8 cellular contexts compared by ENCODE assay signal in the genomic region with DNA sequence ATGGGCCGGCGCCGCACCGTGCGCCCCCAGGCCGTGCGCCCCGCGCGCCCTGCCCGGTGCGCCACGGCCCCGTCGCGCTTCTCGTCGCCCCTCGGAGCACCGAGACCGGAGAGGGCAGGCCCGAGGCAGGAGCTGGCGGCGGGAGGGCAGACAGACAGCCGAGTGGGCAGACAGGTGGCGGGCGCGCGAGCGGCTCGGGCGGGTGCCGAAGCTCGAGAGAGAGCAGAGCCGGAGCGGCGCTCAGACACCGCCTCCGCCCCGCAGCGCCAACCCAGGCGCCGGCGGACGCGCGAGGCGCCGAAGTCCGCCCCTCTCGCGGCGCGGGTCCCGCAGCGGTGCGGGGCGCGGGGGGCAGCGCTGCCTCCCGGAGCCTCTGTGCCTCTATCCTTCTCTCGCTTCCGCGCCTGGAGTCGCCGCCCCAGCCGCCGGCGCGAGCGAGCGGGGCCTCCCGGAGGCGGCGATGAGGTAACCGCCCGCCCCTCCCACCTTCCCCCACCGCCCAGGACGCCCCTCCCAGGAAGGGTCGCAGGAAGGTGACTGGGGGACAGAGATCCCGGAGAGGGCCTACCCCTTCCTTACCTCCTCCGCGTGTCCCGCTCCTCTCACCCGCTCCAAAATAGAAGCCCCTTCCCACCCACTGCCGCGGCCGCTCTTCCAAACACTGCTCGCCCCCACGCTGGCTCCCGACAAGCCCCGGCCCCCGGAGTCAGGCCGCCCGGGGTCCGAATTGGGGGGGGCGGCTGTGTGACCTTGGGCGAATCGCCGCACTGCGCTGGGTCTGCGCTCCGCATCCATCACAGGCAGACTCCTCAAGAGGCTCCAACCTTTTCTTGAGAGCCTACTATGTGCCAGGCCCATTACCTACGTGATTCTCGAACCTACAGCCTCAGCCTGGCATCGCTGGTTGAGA. TPM values are rescaled to one million over a fixed set of nuclear protein-coding genes. Genes with fewer than 3 reads are reported as not detected.
DNase-seq lines count a peak whose midpoint lies in the region; ATAC-seq and TF ChIP-seq lines count a peak whose summit lies in the region.

A gene with protein sequence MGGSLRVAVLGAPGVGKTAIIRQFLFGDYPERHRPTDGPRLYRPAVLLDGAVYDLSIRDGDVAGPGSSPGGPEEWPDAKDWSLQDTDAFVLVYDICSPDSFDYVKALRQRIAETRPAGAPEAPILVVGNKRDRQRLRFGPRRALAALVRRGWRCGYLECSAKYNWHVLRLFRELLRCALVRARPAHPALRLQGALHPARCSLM (minus strand): TSS at position 412 of the 910 bp plus-strand sequence. CDS start 451 bp downstream, outside the sequence.

- H3K4me3 Mint-ChIP-seq in CD4-positive, CD25-positive, alpha-beta regulatory T cell: peak within 1 kb of the TSS; percentile 30 to 66 (median 42)
- peak within 1 kb of the TSS; percentile 66 to 75 (median 74) for H3K4me3 Mint-ChIP-seq in nephron

- TF ChIP-seq CTCF in nephron (IDR thresholded peaks at IDR 0.05; ENCODE audit: unreplicated experiment in 3 of 3): no peak

- H3K36me3 ChIP-seq in CD4-positive, CD25-positive, alpha-beta regulatory T cell (ENCODE audit: control insufficient read depth, insufficient read depth, low read length): no peaks in the 10 kb centered on the region
- no peaks in the 10 kb centered on the region for H3K36me3 ChIP-seq in HUES6 (ENCODE audit: control insufficient read depth, insufficient read depth, low read length)

- H3K27me3 ChIP-seq in CD4-positive, CD25-positive, alpha-beta regulatory T cell (ENCODE audit: control insufficient read depth, insufficient read depth, low read length): peaks cover 7% of the 10 kb centered on the region
- peaks cover 47% of the 10 kb centered on the region for H3K27me3 ChIP-seq in HUES6 (ENCODE audit: control insufficient read depth, insufficient read depth, low read length)

- H3K9ac ChIP-seq in HUES6 (ENCODE audit: low read length): peak within 1 kb of the TSS; percentile 52

- peaks cover 40% of the 10 kb centered on the region for H3K27me3 Mint-ChIP-seq in CD4-positive, CD25-positive, alpha-beta regulatory T cell
- H3K27me3 Mint-ChIP-seq in nephron (ENCODE audit: low read depth): peaks cover 58% of the 10 kb centered on the region

- H3K4me3 ChIP-seq in CD4-positive, CD25-positive, alpha-beta regulatory T cell (ENCODE audit: low read depth, low read length): no peak within 1 kb of the TSS
- peak within 1 kb of the TSS; percentile 45 for H3K4me3 ChIP-seq in HUES6 (ENCODE audit: low read depth, low read length)

- H3K27ac Mint-ChIP-seq in CD4-positive, CD25-positive, alpha-beta regulatory T cell: no peak within 1 kb of the TSS
- H3K27ac Mint-ChIP-seq in nephron: no peak within 1 kb of the TSS

- no peaks in the 10 kb centered on the region for H3K9me3 Mint-ChIP-seq in CD4-positive, CD25-positive, alpha-beta regulatory T cell
- H3K9me3 Mint-ChIP-seq in nephron: no peaks in the 10 kb centered on the region

- no peak within 1 kb of the TSS for H3K27ac ChIP-seq in CD4-positive, CD25-positive, alpha-beta regulatory T cell (ENCODE audit: insufficient read depth, low read length, poor library complexity, severe bottlenecking)
- no peak within 1 kb of the TSS for H3K27ac ChIP-seq in HUES6 (ENCODE audit: low read depth, low read length)
- H3K27ac ChIP-seq in cingulate gyrus (ENCODE audit: low read depth, low read length): peak within 1 kb of the TSS; percentile 29

- peaks cover 0 to 17% (median 12%) of the 10 kb centered on the region in 4 donors for H3K4me1 Mint-ChIP-seq in CD4-positive, CD25-positive, alpha-beta regulatory T cell
- H3K4me1 Mint-ChIP-seq in nephron: peaks cover 17% of the 10 kb centered on the region

- DNase-seq in CD4-positive, CD25-positive, alpha-beta regulatory T cell: no peak
- DNase-seq in foreskin melanocyte (no peak), cerebellum (ENCODE audit: low spot score) (no peak)

- no peaks in the 10 kb centered on the region for H3K36me3 Mint-ChIP-seq in CD4-positive, CD25-positive, alpha-beta regulatory T cell
- H3K36me3 Mint-ChIP-seq in nephron (ENCODE audit: low read depth): peaks cover 5% of the 10 kb centered on the region

- ATAC-seq in CD4-positive, CD25-positive, alpha-beta regulatory T cell (ENCODE audit: low read depth in 2 of 2): no peak
- ATAC-seq in GM21390 (IDR thresholded peaks at IDR 0.05; ENCODE audit: unreplicated experiment): no peak
- ATAC-seq in HG03025 (IDR thresholded peaks at IDR 0.05; ENCODE audit: low FRiP score, unreplicated experiment): no peak

- no peaks in the 10 kb centered on the region for H3K9me3 ChIP-seq in CD4-positive, CD25-positive, alpha-beta regulatory T cell (ENCODE audit: control insufficient read depth in 2 of 2, low read length in 2 of 2)
- H3K9me3 ChIP-seq in HUES6 (ENCODE audit: control insufficient read depth, insufficient read depth, low read depth, low read length): no peaks in the 10 kb centered on the region

- H3K4me1 ChIP-seq in CD4-positive, CD25-positive, alpha-beta regulatory T cell (ENCODE audit: control insufficient read depth, insufficient read depth, low read length, poor library complexity, severe bottlenecking): peaks cover 21% of the 10 kb centered on the region
- peaks cover 16% of the 10 kb centered on the region for H3K4me1 ChIP-seq in HUES6 (ENCODE audit: control insufficient read depth, insufficient read depth, low read length)

RNA-seq across cellular contexts. Expression of the gene that starts here (rescaled TPM):
- not detected for total RNA-seq in CD4-positive, CD25-positive, alpha-beta regulatory T cell
- not detected for polyA plus RNA-seq in CD4-positive, CD25-positive, alpha-beta regulatory T cell
- total RNA-seq in cerebellum: not detected
